ENCODE assay signal across 13 cellular contexts in the genomic region with DNA sequence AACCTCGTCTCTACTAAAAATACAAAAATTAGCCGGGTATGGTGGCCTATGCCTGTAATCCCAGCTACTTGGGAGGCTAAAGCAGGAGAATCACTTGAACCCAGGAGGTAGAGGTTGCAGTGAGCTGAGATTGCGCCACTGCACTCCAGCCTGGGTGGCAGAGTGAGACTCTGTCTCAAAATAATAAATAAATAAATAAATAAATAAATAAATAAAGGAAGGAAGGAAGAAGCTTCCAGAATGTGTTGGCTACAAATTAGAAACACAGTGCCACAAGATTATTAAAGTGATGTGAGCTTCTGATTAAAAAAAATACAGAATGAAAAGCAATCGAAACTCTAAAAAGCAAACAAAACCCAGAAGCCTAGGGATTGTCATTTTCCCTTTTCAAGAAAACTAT. TPM values are rescaled to one million over a fixed set of nuclear protein-coding genes. Genes with fewer than 3 reads are reported as not detected.
"Had no signal": no experiment of that assay in that cellular context is flagged by ENCODE, and none has a peak within 500 bp of the region (broad histone marks: within the 10 kb centered on the region; RNA-seq: fewer than 3 reads in every experiment).

No MANE protein-coding gene starts in this region.

RNA-seq across cellular contexts. Expression of a gene that starts 30.4 kb away (rescaled TPM):
- total RNA-seq: activated B cell treated with CpG ODN at 0.5 μM for 24 hours; activated CD4-positive, alpha-beta memory T cell treated with anti-CD3 and anti-CD28 coated beads for 36 hours; activated CD4-positive, alpha-beta memory T cell treated with anti-CD3 and anti-CD28 coated beads, Interleukin-2, amount 10 ng/mL, durations not matched to agents 7 days and 5 days; activated CD4-positive, alpha-beta T cell treated with anti-CD3 and anti-CD28 coated beads for 36 hours; activated CD4-positive, alpha-beta T cell treated with anti-CD3 and anti-CD28 coated beads, Interleukin-2, amount 10 ng/mL, durations not matched to agents 24 days and 14 days; activated CD4-positive, alpha-beta T cell treated with anti-CD3 and anti-CD28 coated beads, Interleukin-2, amount 10 ng/mL, durations not matched to agents 7 days and 5 days; activated CD8-positive, alpha-beta memory T cell treated with anti-CD3 and anti-CD28 coated beads for 36 hours; activated CD8-positive, alpha-beta memory T cell treated with anti-CD3 and anti-CD28 coated beads, Interleukin-2, amount 10 ng/mL, durations not matched to agents 7 days and 5 days; activated CD8-positive, alpha-beta T cell treated with anti-CD3 and anti-CD28 coated beads for 36 hours; activated CD8-positive, alpha-beta T cell treated with anti-CD3 and anti-CD28 coated beads, Interleukin-2, amount 10 ng/mL, durations not matched to agents 7 days and 5 days; T-helper 1 cell treated with Interleukin-12 subunit alpha and Interleukin-12 subunit beta and Interleukin-4 antibody, amounts not matched to agents 30 ng/mL and 1 ng/mL, for 36 hours; T-helper 2 cell treated with Interferon-gamma antibody and Interleukin-4, amounts not matched to agents 100 ng/mL and 5 ng/mL, for 36 hours; WTC11 had no signal

RNA-seq across cellular contexts. Expression of a gene that starts 44.3 kb away (rescaled TPM):
- total RNA-seq: activated B cell treated with CpG ODN at 0.5 μM for 24 hours had no signal
